24 cellular contexts compared by ENCODE assay signal in the genomic region with DNA sequence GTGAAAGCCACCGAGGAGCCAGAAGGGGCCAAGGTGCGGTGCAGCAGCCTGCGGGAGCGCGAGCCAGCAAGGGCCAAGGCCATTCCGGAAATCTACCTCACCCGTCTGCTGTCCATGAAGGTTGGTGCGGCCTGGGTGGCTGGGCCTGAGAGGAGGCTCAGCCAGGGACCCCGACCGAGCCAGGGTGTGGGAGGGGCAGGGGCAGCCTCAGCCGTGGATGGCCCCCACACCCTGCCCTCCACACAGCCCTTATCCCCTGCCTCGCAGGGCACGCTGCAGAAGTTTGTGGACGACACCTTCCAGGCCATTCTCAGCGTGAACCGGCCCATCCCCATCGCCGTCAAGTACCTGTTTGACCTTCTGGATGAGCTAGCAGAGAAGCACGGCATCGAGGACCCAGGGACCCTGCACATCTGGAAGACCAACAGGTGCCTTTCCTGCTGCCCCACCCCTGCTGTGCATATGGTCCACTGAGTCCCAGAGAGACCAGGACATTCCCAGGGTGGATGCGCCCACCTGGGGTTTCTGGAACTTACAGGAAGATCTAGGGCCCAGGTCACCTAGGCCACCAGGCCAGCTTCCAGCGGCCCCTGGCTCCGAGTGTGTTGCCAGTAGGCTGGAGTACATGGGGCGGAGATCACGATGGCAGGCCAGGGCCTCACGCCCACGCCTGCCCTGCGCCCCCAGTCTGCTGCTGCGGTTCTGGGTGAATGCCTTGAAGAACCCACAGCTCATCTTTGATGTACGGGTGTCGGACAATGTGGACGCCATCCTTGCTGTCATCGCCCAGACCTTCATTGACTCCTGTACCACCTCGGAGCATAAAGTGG. TPM values are rescaled to one million over a fixed set of nuclear protein-coding genes. Genes with fewer than 3 reads are reported as not detected.
"Had no signal": no experiment of that assay in that cellular context is flagged by ENCODE, and none has a peak within 500 bp of the region (broad histone marks: within the 10 kb centered on the region; RNA-seq: fewer than 3 reads in every experiment).

No MANE protein-coding gene starts in this region.

- H3K4me1 ChIP-seq: colonic mucosa, foreskin keratinocyte, neural progenitor cell, prostate gland, testis had no signal

- H3K9ac ChIP-seq: neural progenitor cell had no signal

- DNase-seq: activated CD4-positive, alpha-beta memory T cell treated with anti-CD3 and anti-CD28 coated beads, Interleukin-2, amount 10 ng/mL, durations not matched to agents 7 days and 5 days; activated CD4-positive, alpha-beta T cell treated with anti-CD3 and anti-CD28 coated beads for 4 hours; activated CD8-positive, alpha-beta memory T cell treated with anti-CD3 and anti-CD28 coated beads, Interleukin-2, amount 10 ng/mL, durations not matched to agents 7 days and 5 days; activated naive CD8-positive, alpha-beta T cell treated with anti-CD3 and anti-CD28 coated beads, Interleukin-2, amount 10 ng/mL, durations not matched to agents 7 days and 5 days; anterior cingulate cortex; central memory CD4-positive, alpha-beta T cell; colonic mucosa; endodermal cell; foreskin keratinocyte; mammary epithelial cell; stimulated activated CD4-positive, alpha-beta T cell treated with anti-CD3 and anti-CD28 coated beads, Interleukin-4, amount 100 ng/mL, for 24 hours; stomach; testis had no signal

- H3K36me3 ChIP-seq: colonic mucosa, neural progenitor cell, prostate gland had no signal

- FAIRE-seq: islet of Langerhans, TTC549 had no signal

- ATAC-seq: activated CD8-positive, alpha-beta memory T cell treated with anti-CD3 and anti-CD28 coated beads, Interleukin-2, amount 10 ng/mL, durations not matched to agents 7 days and 5 days; sciatic nerve; stimulated activated effector memory CD8-positive, alpha-beta T cell treated with anti-CD3 and anti-CD28 coated beads, Interleukin-12 subunit alpha, Interleukin-12 subunit beta, amount 100 ng/mL, for 72 hours; WTC11 had no signal

- H3K4me3 ChIP-seq: colonic mucosa, hepatocyte, neural progenitor cell, prostate gland, smooth muscle cell, stomach, testis had no signal

- H3K27me3 ChIP-seq: foreskin keratinocyte, hepatocyte, neural progenitor cell, testis had no signal

- H3K27ac ChIP-seq: colonic mucosa, epithelial cell of prostate, foreskin keratinocyte, hepatocyte, neural progenitor cell, prostate gland, stomach, testis had no signal

- H3K9me3 ChIP-seq: colonic mucosa, prostate gland, stomach, testis had no signal

RNA-seq across cellular contexts. Expression of a gene that starts 3.4 kb away (rescaled TPM):
- total RNA-seq: activated CD4-positive, alpha-beta memory T cell treated with anti-CD3 and anti-CD28 coated beads, Interleukin-2, amount 10 ng/mL, durations not matched to agents 7 days and 5 days; activated CD8-positive, alpha-beta memory T cell treated with anti-CD3 and anti-CD28 coated beads, Interleukin-2, amount 10 ng/mL, durations not matched to agents 7 days and 5 days; activated naive CD8-positive, alpha-beta T cell treated with anti-CD3 and anti-CD28 coated beads, Interleukin-2, amount 10 ng/mL, durations not matched to agents 7 days and 5 days; endodermal cell; osteocyte; smooth muscle cell; WTC11 had no signal
